Comparison of ENCODE assay signal across 13 cellular contexts in genomic region chr20:43938017-43938655, GRCh38. TPM values are rescaled to one million over a fixed set of nuclear protein-coding genes. Genes with fewer than 3 reads are reported as not detected.
A peak's percentile ranks its signal among the peaks of the same experiment; 100 is the strongest.
DNase-seq lines count a peak whose midpoint lies in the region; ATAC-seq and TF ChIP-seq lines count a peak whose summit lies in the region.
"Had no signal": no experiment of that assay in that cellular context is flagged by ENCODE, and none has a peak within 500 bp of the region (broad histone marks: within the 10 kb centered on the region; RNA-seq: fewer than 3 reads in every experiment).

No MANE protein-coding gene starts in this region.

- no peak for TF ChIP-seq CTCF in PC-9 (conservative IDR thresholded peaks at IDR 0.05)

- H3K79me2 ChIP-seq in GM23248 (ENCODE audit: insufficient read depth) (0 out of 2 replicates have a peak, but pooled peaks cover 5% of the 10 kb centered on the region), PC-9 (ENCODE audit: low read depth) (peaks cover 80% of the 10 kb centered on the region)

- H3K9me3 ChIP-seq in GM23248 (ENCODE audit: low read depth): no peaks in the 10 kb centered on the region
- no peaks in the 10 kb centered on the region for H3K9me3 ChIP-seq in PC-9 (ENCODE audit: insufficient read depth, low read depth)
- H3K9me3 ChIP-seq: Caco-2 had no signal

- in situ Hi-C loops in GM23248 (cut with MboI): no loop called here

- no peaks in the 10 kb centered on the region for H3K36me3 ChIP-seq in GM23248 (ENCODE audit: low read depth)
- no peaks in the 10 kb centered on the region for H3K36me3 ChIP-seq in PC-9 (ENCODE audit: low read depth)

- H2AFZ ChIP-seq in GM23248 (no peak overlapping the region), PC-9 (no peak overlapping the region)

- no peak for ATAC-seq in HG03442 (IDR thresholded peaks at IDR 0.05; ENCODE audit: unreplicated experiment)
- ATAC-seq: T-cell had no signal

- H3K4me2 ChIP-seq in GM23248 (ENCODE audit: unreplicated experiment): no peak overlapping the region
- peak overlapping the region; percentile 48 for H3K4me2 ChIP-seq in PC-9

- H3K4me1 ChIP-seq in GM23248 (ENCODE audit: insufficient read depth) (peaks cover 47% of the 10 kb centered on the region), PC-9 (replicated peaks; ENCODE audit: insufficient read depth) (peaks cover 70% of the 10 kb centered on the region)
- H3K4me1 ChIP-seq: Caco-2 had no signal

- H3K27me3 ChIP-seq in GM23248 (replicated peaks; ENCODE audit: insufficient read depth) (no peaks in the 10 kb centered on the region), PC-9 (ENCODE audit: insufficient read depth, low read depth) (no peaks in the 10 kb centered on the region)

- no TSS peak for BruUV-seq in PC-9 (replicated peaks; lab: Mats Ljungman, UMichigan)

- no peak overlapping the region for H3K27ac ChIP-seq in GM23248
- H3K27ac ChIP-seq in PC-9: peak overlapping the region; percentile 95

- H3K9me2 ChIP-seq in GM23248 (ENCODE audit: insufficient read depth) (no peaks in the 10 kb centered on the region), PC-9 (ENCODE audit: insufficient read depth) (no peaks in the 10 kb centered on the region)

- CTCF ChIA-PET in PC-9 (lab: Charles Lee): no interaction called here

- 84% methylated on average over 12 of the region's 12 CpGs for WGBS in GM23248 (ENCODE audit: low coverage in 1 of 2, low lambda C conversion rate in 2 of 2, missing lambda C conversion rate in 2 of 2), 2 experiments

- no peak overlapping the region for H3K9ac ChIP-seq in GM23248

- H3F3A ChIP-seq in GM23248 (ENCODE audit: insufficient read depth) (peaks cover 26% of the 10 kb centered on the region), PC-9 (ENCODE audit: insufficient read depth, low read depth) (peaks cover 64% of the 10 kb centered on the region)

- H4K20me1 ChIP-seq in GM23248 (ENCODE audit: insufficient read depth): no peaks in the 10 kb centered on the region
- H4K20me1 ChIP-seq in PC-9 (ENCODE audit: insufficient read depth): no peaks in the 10 kb centered on the region

- DNase-seq in GM23248: peak; percentile 53
- DNase-seq in PC-9: no peak
- peak; percentile 62 for DNase-seq in fibroblast of gingiva (ENCODE audit: low read depth)
- DNase-seq in D341Med (ENCODE audit: low spot score): no peak
- no peak for DNase-seq in medulla oblongata (ENCODE audit: extremely low spot score)
- DNase-seq in NCI-H187 treated with DMSO at 0.1 percent for 48 hours (lab: John Stamatoyannopoulos, UW): no peak
- DNase-seq: Caco-2, DND-41, Kasumi-1, NCI-H1417, NCI-H2029 treated with DMSO at 0.1 percent for 48 hours, T-cell had no signal

- POLR2A ChIA-PET in PC-9 (lab: Charles Lee; ENCODE audit: unreplicated experiment): no interaction called here

- no peak overlapping the region for H3K4me3 ChIP-seq in GM23248
- no peak overlapping the region for H3K4me3 ChIP-seq in PC-9

- intact Hi-C loops in PC-9 (cut with micrococcal nuclease; ENCODE audit: unreplicated experiment): loop anchor here (2.0 kb wide), 1 partner anchor 17 kb away; no protein-coding TSS in a partner anchor

RNA-seq across cellular contexts. Expression of gene TOX2, which starts 23.5 kb away (rescaled TPM):
- 0.97 and 4.3 TPM in 2 replicates for total RNA-seq in GM23248 (2014; rRNA removed; shearing (Covaris generic))
- 13.9 and 15.9 TPM in 2 replicates for polyA plus RNA-seq in GM23248 (2016; fragmentation: Nextera tagmentation; extraction: Ambion mirVana)
- total RNA-seq in PC-9 (2021): 24.0 and 30.1 TPM in 2 replicates
- total RNA-seq: Caco-2 had no signal

Comparison
In these comparisons a context has a peak if more than half of its experiments do, and no peak if none do; other contexts are left out.
1. DNase-seq: peak in GM23248 (single experiment) and fibroblast of gingiva (single experiment); none in PC-9 (0 of 2), D341Med (single experiment), medulla oblongata (single experiment) and NCI-H187 treated with DMSO at 0.1 percent for 48 hours (single experiment).